ENCODE assay signal across 9 cellular contexts in genomic region chr19:10230155-10230903, GRCh38. TPM values are rescaled to one million over a fixed set of nuclear protein-coding genes. Genes with fewer than 3 reads are reported as not detected.
DNase-seq lines count a peak whose midpoint lies in the region; ATAC-seq and TF ChIP-seq lines count a peak whose summit lies in the region.
"Had no signal": no experiment of that assay in that cellular context is flagged by ENCODE, and none has a peak within 500 bp of the region (broad histone marks: within the 10 kb centered on the region; RNA-seq: fewer than 3 reads in every experiment).

No MANE protein-coding gene starts in this region.

- TF ChIP-seq CTCF in DOHH2 (IDR thresholded peaks at IDR 0.05; ENCODE audit: low read depth, low read length, poor library complexity, severe bottlenecking), result peak; percentile 4
- TF ChIP-seq CTCF in endodermal cell (conservative IDR thresholded peaks at IDR 0.05), result peak; percentile 20

- peak; percentile 32 for ATAC-seq in activated CD8-positive, alpha-beta T cell treated with anti-CD3 and anti-CD28 coated beads, Interleukin-2, amount 10 ng/mL, durations not matched to agents 7 days and 5 days
- peak; percentile 62 to 63 for ATAC-seq in naive B cell (ENCODE audit: low read depth in 2 of 2)

- H3K4me3 Mint-ChIP-seq in activated CD8-positive, alpha-beta T cell treated with anti-CD3 and anti-CD28 coated beads, Interleukin-2, amount 10 ng/mL, durations not matched to agents 7 days and 5 days, result peak overlapping the region; percentile 83
- H3K4me3 Mint-ChIP-seq in endodermal cell (peak overlapping the region; percentile 67), naive B cell (peak overlapping the region; percentile 80 to 92 (median 88))

- H3K79me2 ChIP-seq in DOHH2 (ENCODE audit: control insufficient read depth, low read length), result peaks cover 86% of the 10 kb centered on the region

- H3K36me3 ChIP-seq in DOHH2 (ENCODE audit: control insufficient read depth, low read length), result peaks cover 60% of the 10 kb centered on the region
- H3K36me3 ChIP-seq in endodermal cell (ENCODE audit: control insufficient read depth, insufficient read depth, low read length), result no peaks in the 10 kb centered on the region

- H3K36me3 Mint-ChIP-seq in activated CD8-positive, alpha-beta T cell treated with anti-CD3 and anti-CD28 coated beads, Interleukin-2, amount 10 ng/mL, durations not matched to agents 7 days and 5 days (ENCODE audit: low read depth), result no peaks in the 10 kb centered on the region
- H3K36me3 Mint-ChIP-seq in endodermal cell (ENCODE audit: low read depth) (no peaks in the 10 kb centered on the region), naive B cell (no peaks in the 10 kb centered on the region)

- no peaks in the 10 kb centered on the region for H3K27me3 Mint-ChIP-seq in activated CD8-positive, alpha-beta T cell treated with anti-CD3 and anti-CD28 coated beads, Interleukin-2, amount 10 ng/mL, durations not matched to agents 7 days and 5 days (ENCODE audit: low read depth)
- H3K27me3 Mint-ChIP-seq in endodermal cell (ENCODE audit: insufficient read depth), result no peaks in the 10 kb centered on the region
- peaks cover 0 to 5% (median 0%) of the 10 kb centered on the region in 3 donors for H3K27me3 Mint-ChIP-seq in naive B cell

- peaks cover 78% of the 10 kb centered on the region for H3K4me1 ChIP-seq in DOHH2 (ENCODE audit: control insufficient read depth, low read length)
- H3K4me1 ChIP-seq in endodermal cell (ENCODE audit: control insufficient read depth, insufficient read depth, low read length), result no peaks in the 10 kb centered on the region

- WGBS in endodermal cell (ENCODE audit: insufficient coverage in 1 of 2, insufficient read length in 1 of 2), 2 experiments, result 2% methylated on average over 10 to 71 of the region's 72 CpGs

- DNase-seq in HuH-7.5 (ENCODE audit: low spot score), result peak; percentile 60
- DNase-seq in activated CD8-positive, alpha-beta T cell treated with anti-CD3 and anti-CD28 coated beads, Interleukin-2, amount 10 ng/mL, durations not matched to agents 7 days and 5 days, result peak; percentile 62
- peak; percentile 87 for DNase-seq in endodermal cell
- DNase-seq in naive B cell, result peak; percentile 60
- DNase-seq in stimulated activated naive CD4-positive, alpha-beta T cell treated with Interleukin-2 at 50 U/mL for 16 hours (lab: John Stamatoyannopoulos, UW), result peak; percentile 77
- no peak for DNase-seq in putamen (ENCODE audit: low spot score)
- DNase-seq in MV-4-11 (lab: John Stamatoyannopoulos, UW), result no peak

- CTCF ChIA-PET in activated CD8-positive, alpha-beta T cell treated with anti-CD3 and anti-CD28 coated beads, Interleukin-2, amount 10 ng/mL, durations not matched to agents 7 days and 5 days (lab: Charles Lee), result interaction anchor here (0.6 to 6.7 kb wide), 2 partner anchors 20 to 158 kb away, joined by 3 to 62 read pairs; partner anchors contain the start of gene MRPL4

- H3K27ac Mint-ChIP-seq in activated CD8-positive, alpha-beta T cell treated with anti-CD3 and anti-CD28 coated beads, Interleukin-2, amount 10 ng/mL, durations not matched to agents 7 days and 5 days, result peak overlapping the region; percentile 78
- peak overlapping the region; percentile 30 for H3K27ac Mint-ChIP-seq in endodermal cell
- peak overlapping the region; percentile 49 to 96 (median 92) for H3K27ac Mint-ChIP-seq in naive B cell

- peak overlapping the region; percentile 93 for H3K9ac ChIP-seq in endodermal cell (ENCODE audit: extremely low read depth, low read length, poor library complexity, severe bottlenecking)

- POLR2A ChIA-PET in activated CD8-positive, alpha-beta T cell treated with anti-CD3 and anti-CD28 coated beads, Interleukin-2, amount 10 ng/mL, durations not matched to agents 7 days and 5 days (lab: Charles Lee), result interaction anchor here (1.3 kb wide), 1 partner anchor 36 kb away, joined by 3 read pairs; the partner anchor contains the start of gene DNMT1

- peaks cover 64% of the 10 kb centered on the region for H3F3A ChIP-seq in DOHH2 (ENCODE audit: control insufficient read depth, insufficient read depth)

- H3K27ac ChIP-seq in DOHH2 (ENCODE audit: low read depth, low read length) (peak overlapping the region; percentile 100), endodermal cell (ENCODE audit: low read depth, low read length) (peak overlapping the region; percentile 76)

- peaks cover 15% of the 10 kb centered on the region for H3K4me1 Mint-ChIP-seq in activated CD8-positive, alpha-beta T cell treated with anti-CD3 and anti-CD28 coated beads, Interleukin-2, amount 10 ng/mL, durations not matched to agents 7 days and 5 days (ENCODE audit: low read depth)
- no peaks in the 10 kb centered on the region for H3K4me1 Mint-ChIP-seq in endodermal cell
- H3K4me1 Mint-ChIP-seq in naive B cell, result peaks cover 15 to 35% (median 27%) of the 10 kb centered on the region in 3 donors

- H3K9me3 ChIP-seq in DOHH2 (ENCODE audit: control insufficient read depth, insufficient read depth, low read length), result no peaks in the 10 kb centered on the region
- no peaks in the 10 kb centered on the region for H3K9me3 ChIP-seq in endodermal cell (ENCODE audit: control insufficient read depth, low read length)

- peak overlapping the region; percentile 85 for H3K4me2 ChIP-seq in DOHH2 (ENCODE audit: low read length)

- H3K9me2 ChIP-seq in DOHH2 (replicated peaks; ENCODE audit: control insufficient read depth, low read length), result no peaks in the 10 kb centered on the region

- no peaks in the 10 kb centered on the region for H3K9me3 Mint-ChIP-seq in activated CD8-positive, alpha-beta T cell treated with anti-CD3 and anti-CD28 coated beads, Interleukin-2, amount 10 ng/mL, durations not matched to agents 7 days and 5 days (ENCODE audit: insufficient read depth)
- H3K9me3 Mint-ChIP-seq in endodermal cell (no peaks in the 10 kb centered on the region), naive B cell (no peaks in the 10 kb centered on the region)

- H3K27me3 ChIP-seq in DOHH2 (ENCODE audit: control insufficient read depth, low read length) (no peaks in the 10 kb centered on the region), endodermal cell (ENCODE audit: control insufficient read depth, insufficient read depth, low read length, poor library complexity, severe bottlenecking) (no peaks in the 10 kb centered on the region)

- peak overlapping the region; percentile 86 for H3K4me3 ChIP-seq in DOHH2 (ENCODE audit: low read length)
- H3K4me3 ChIP-seq in endodermal cell (ENCODE audit: low read length), result peak overlapping the region; percentile 85

- H4K20me1 ChIP-seq in DOHH2 (ENCODE audit: control insufficient read depth, insufficient read depth, low read depth, low read length), result peaks cover 20% of the 10 kb centered on the region

RNA-seq across cellular contexts. Expression of gene S1PR2, which starts 0.8 kb away (rescaled TPM):
- total RNA-seq in activated CD8-positive, alpha-beta T cell treated with anti-CD3 and anti-CD28 coated beads, Interleukin-2, amount 10 ng/mL, durations not matched to agents 7 days and 5 days, result 1 to 10 TPM; 3.5 to 3.8 TPM
- total RNA-seq in endodermal cell, result 10 to 100 TPM; 11.0 to 16.4 TPM
- 7.6 TPM for polyA plus RNA-seq in endodermal cell (2013, experiment 1 of 2)
- polyA plus RNA-seq in endodermal cell (2013, experiment 2 of 2), result 8.8 TPM
- polyA plus RNA-seq in naive B cell (ENCODE audit: low read depth in 6 of 6), result under 1 TPM in 4 of 6 donors, not detected in 2; 0.06 to 0.21 (median 0.16) TPM

RNA-seq across cellular contexts. Expression of gene MRPL4, which starts 21.7 kb away (rescaled TPM):
- 10 to 100 TPM; 85.9 to 87.0 TPM for total RNA-seq in activated CD8-positive, alpha-beta T cell treated with anti-CD3 and anti-CD28 coated beads, Interleukin-2, amount 10 ng/mL, durations not matched to agents 7 days and 5 days
- total RNA-seq in endodermal cell, result 10 to 100 TPM; 66.0 to 69.2 TPM
- polyA plus RNA-seq in endodermal cell (2013, experiment 1 of 2), result 53.3 TPM
- polyA plus RNA-seq in endodermal cell (2013, experiment 2 of 2), result 51.8 TPM
- polyA plus RNA-seq in naive B cell (ENCODE audit: low read depth in 6 of 6), result 10 to 100 TPM; 23.7 to 34.3 (median 27.4) TPM

RNA-seq across cellular contexts. Expression of gene DNMT1, which starts 35.6 kb away (rescaled TPM):
- total RNA-seq in activated CD8-positive, alpha-beta T cell treated with anti-CD3 and anti-CD28 coated beads, Interleukin-2, amount 10 ng/mL, durations not matched to agents 7 days and 5 days, result 100 to 1,000 TPM; 408 to 412 TPM
- 100 to 1,000 TPM; 163 to 189 TPM for total RNA-seq in endodermal cell
- 136 TPM for polyA plus RNA-seq in endodermal cell (2013, experiment 1 of 2)
- polyA plus RNA-seq in endodermal cell (2013, experiment 2 of 2), result 125 TPM
- polyA plus RNA-seq in naive B cell (ENCODE audit: low read depth in 6 of 6), result 10 to 100 TPM; 13.9 to 56.7 (median 31.3) TPM

RNA-seq across cellular contexts. Expression of gene ICAM1, which starts 40.6 kb away (rescaled TPM):
- 10 to 100 TPM; 10.7 to 11.1 TPM for total RNA-seq in activated CD8-positive, alpha-beta T cell treated with anti-CD3 and anti-CD28 coated beads, Interleukin-2, amount 10 ng/mL, durations not matched to agents 7 days and 5 days
- total RNA-seq in endodermal cell, result 1 to 10 TPM; 1.7 to 5.2 TPM
- polyA plus RNA-seq in endodermal cell (2013, experiment 1 of 2), result 1.3 TPM
- polyA plus RNA-seq in endodermal cell (2013, experiment 2 of 2), result 2.1 TPM
- 1 to 10 TPM in 5 of 6 donors, not detected in 1; 2.5 to 4.9 (median 3.8) TPM for polyA plus RNA-seq in naive B cell (ENCODE audit: low read depth in 6 of 6)

RNA-seq across cellular contexts. Expression of gene ICAM4, which starts 56.4 kb away (rescaled TPM):
- total RNA-seq in activated CD8-positive, alpha-beta T cell treated with anti-CD3 and anti-CD28 coated beads, Interleukin-2, amount 10 ng/mL, durations not matched to agents 7 days and 5 days, result 1 to 10 TPM in 1 of 2 experiments, under 1 TPM in 1; 0.99 to 1.1 TPM
- under 1 TPM in 1 of 2 donors, not detected in 1; 0.44 TPM for total RNA-seq in endodermal cell
- 0.28 TPM for polyA plus RNA-seq in endodermal cell (2013, experiment 1 of 2)
- 0.21 TPM for polyA plus RNA-seq in endodermal cell (2013, experiment 2 of 2)
- not detected for polyA plus RNA-seq in naive B cell (ENCODE audit: low read depth in 6 of 6)
- total RNA-seq: HT1080 had no signal

Comparison
In these comparisons a context has a peak if more than half of its experiments do, and no peak if none do; other contexts are left out.
1. DNase-seq: peak in HuH-7.5 (single experiment), activated CD8-positive, alpha-beta T cell treated with anti-CD3 and anti-CD28 coated beads, Interleukin-2, amount 10 ng/mL, durations not matched to agents 7 days and 5 days (single experiment), endodermal cell (single experiment), naive B cell (single experiment) and stimulated activated naive CD4-positive, alpha-beta T cell treated with Interleukin-2 at 50 U/mL for 16 hours (single experiment); none in putamen (single experiment) and MV-4-11 (single experiment).
2. H3K27ac Mint-ChIP-seq: peak in every context shown above with its lines; median percentile 92 in naive B cell; 78 in activated CD8-positive, alpha-beta T cell treated with anti-CD3 and anti-CD28 coated beads, Interleukin-2, amount 10 ng/mL, durations not matched to agents 7 days and 5 days; 30 in endodermal cell.
3. Peak in every context shown above with its lines, with median percentiles within 50 percentile points of each other: H3K4me3 Mint-ChIP-seq.